ENCODE assay signal across 14 cellular contexts in the genomic region with DNA sequence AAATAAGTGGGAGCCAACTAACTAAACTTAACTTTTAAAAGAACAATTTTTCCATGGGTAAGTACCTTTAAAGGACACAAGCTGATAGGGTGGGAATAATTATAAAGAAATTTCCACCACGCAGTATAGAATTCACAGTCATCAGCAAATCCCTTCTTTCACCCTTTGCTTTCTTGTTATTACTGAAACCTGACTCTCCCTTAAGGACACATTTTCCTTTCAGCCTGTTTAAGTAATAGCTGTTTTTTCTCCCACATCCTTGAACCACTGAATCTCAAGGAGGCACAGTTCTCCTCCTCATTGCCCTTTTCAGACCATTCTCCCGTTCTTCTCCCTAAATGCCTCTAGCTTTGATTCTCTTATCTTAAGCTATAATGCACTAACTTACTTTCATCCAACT. TPM values are rescaled to one million over a fixed set of nuclear protein-coding genes. Genes with fewer than 3 reads are reported as not detected.
DNase-seq lines count a peak whose midpoint lies in the region; ATAC-seq, FAIRE-seq and TF ChIP-seq lines count a peak whose summit lies in the region.
"Had no signal": no experiment of that assay in that cellular context is flagged by ENCODE, and none has a peak within 500 bp of the region (broad histone marks: within the 10 kb centered on the region; RNA-seq: fewer than 3 reads in every experiment).

No MANE protein-coding gene starts in this region.

- TF ChIP-seq CTCF in WTC11 (IDR thresholded peaks at IDR 0.05): no peak
- TF ChIP-seq CTCF in chondrocyte (IDR thresholded peaks at IDR 0.05): no peak
- TF ChIP-seq CTCF in parathyroid adenoma (IDR thresholded peaks at IDR 0.05): no peak

- H3K27ac Mint-ChIP-seq in WTC11 (peak overlapping the region; percentile 4; the same call in 1 of the 2 replicates), chondrocyte (ENCODE audit: unreplicated experiment) (peak overlapping the region; percentile 84)

- H3K27ac ChIP-seq in parathyroid adenoma: no peak overlapping the region
- H3K27ac ChIP-seq: esophagus muscularis mucosa had no signal

- intact Hi-C loops in posterior vena cava (cut with DNase I): no loop called here

- no peaks in the 10 kb centered on the region for H3K36me3 ChIP-seq in parathyroid adenoma (ENCODE audit: control insufficient read depth, insufficient read depth, low read length)

- CTCF ChIA-PET in WTC11 (lab: Charles Lee): interaction anchor here (0.7 to 1.5 kb wide), 3 partner anchors 35 to 598 kb away, joined by 3 to 5 read pairs (median 4); no protein-coding TSS in a partner anchor

- H3K4me1 Mint-ChIP-seq in WTC11: peaks cover 3% of the 10 kb centered on the region; the same call in 1 of the 2 replicates
- H3K4me1 Mint-ChIP-seq in chondrocyte (ENCODE audit: low read depth): peaks cover 40% of the 10 kb centered on the region

- H3K79me2 ChIP-seq in parathyroid adenoma: peaks cover 2% of the 10 kb centered on the region

- POLR2A ChIA-PET in WTC11 (lab: Charles Lee): no interaction called here

- ATAC-seq in WTC11: no peak
- ATAC-seq: heart right ventricle had no signal

- no peak overlapping the region for H3K9ac ChIP-seq in parathyroid adenoma

- FAIRE-seq in GM19239 (lab: Jason Lieb, UNC): peak; percentile 61

- H3K36me3 Mint-ChIP-seq in WTC11 (peaks cover 14% of the 10 kb centered on the region), chondrocyte (ENCODE audit: low read depth) (peaks cover 11% of the 10 kb centered on the region)

- H3K27me3 ChIP-seq in parathyroid adenoma (ENCODE audit: control insufficient read depth, insufficient read depth, low read length): no peaks in the 10 kb centered on the region
- H3K27me3 ChIP-seq: esophagus muscularis mucosa, heart right ventricle had no signal

- H3K4me3 ChIP-seq in parathyroid adenoma (ENCODE audit: low read depth, low read length): no peak overlapping the region
- H3K4me3 ChIP-seq: esophagus muscularis mucosa, heart right ventricle had no signal

- H3K4me3 Mint-ChIP-seq in WTC11: no peak overlapping the region
- peak overlapping the region; percentile 27 for H3K4me3 Mint-ChIP-seq in chondrocyte (ENCODE audit: unreplicated experiment)

- H2AFZ ChIP-seq in parathyroid adenoma: no peak overlapping the region

- H3K27me3 Mint-ChIP-seq in WTC11 (ENCODE audit: low read depth): no peaks in the 10 kb centered on the region
- H3K27me3 Mint-ChIP-seq in chondrocyte (ENCODE audit: low read depth): no peaks in the 10 kb centered on the region

- H3K4me1 ChIP-seq in parathyroid adenoma: peaks cover 8% of the 10 kb centered on the region

- H3K4me2 ChIP-seq in parathyroid adenoma (ENCODE audit: low read length): peak overlapping the region; percentile 9

- H3K9me3 Mint-ChIP-seq in WTC11: no peaks in the 10 kb centered on the region
- peaks cover 6% of the 10 kb centered on the region for H3K9me3 Mint-ChIP-seq in chondrocyte (ENCODE audit: low read depth)

- H3K9me3 ChIP-seq in parathyroid adenoma (ENCODE audit: control insufficient read depth, low read length): no peaks in the 10 kb centered on the region
- H3K9me3 ChIP-seq: esophagus muscularis mucosa had no signal

- DNase-seq in GM19239 (ENCODE audit: insufficient read length, low spot score): no peak
- DNase-seq in WTC11 (ENCODE audit: low spot score): no peak
- DNase-seq in chondrocyte (ENCODE audit: low spot score): no peak
- no peak for DNase-seq in posterior vena cava (ENCODE audit: low spot score)
- no peak for DNase-seq in Ammon's horn (ENCODE audit: low spot score)
- no peak for DNase-seq in dedifferentiated amniotic fluid mesenchymal stem cell (ENCODE audit: extremely low spot score)
- DNase-seq in activated CD8-positive, alpha-beta memory T cell treated with anti-CD3 and anti-CD28 coated beads for 24 hours: no peak
- DNase-seq: DMS53, heart right ventricle, Kasumi-1, NCI-H1417, NCI-H2227 treated with DMSO at 0.1 percent for 48 hours had no signal

TF ChIP-seq in WTC11, 78 proteins besides CTCF, POLR2A, EP300 and RAD21:
- no peak for TF ChIP-seq PRDM15 (CRISPR knock-in tag; IDR thresholded peaks at IDR 0.05)
- TF ChIP-seq CREM (CRISPR knock-in tag; IDR thresholded peaks at IDR 0.05): no peak
- no peak for TF ChIP-seq FOXP1 (CRISPR knock-in tag; IDR thresholded peaks at IDR 0.05; ENCODE audit: borderline replicate concordance)
- no peak for TF ChIP-seq NFATC4 (CRISPR knock-in tag; IDR thresholded peaks at IDR 0.05)
- TF ChIP-seq MLX (CRISPR knock-in tag; IDR thresholded peaks at IDR 0.05): no peak
- no peak for TF ChIP-seq ZNF425 (CRISPR knock-in tag; conservative IDR thresholded peaks at IDR 0.05)

RNA-seq across cellular contexts. Expression of gene C5orf15, which starts 6.3 kb away (rescaled TPM):
- total RNA-seq in WTC11 (2021) (29.9 to 32.7 TPM (median 30.3 TPM) in 3 replicates), chondrocyte (41.7 to 63.7 TPM (median 44.4 TPM) in 3 replicates), posterior vena cava (10 to 100 TPM; 24.0 to 29.2 TPM)

RNA-seq across cellular contexts. Expression of gene VDAC1, which starts 42.6 kb away (rescaled TPM):
- total RNA-seq in WTC11 (2021): 266 to 274 TPM (median 268 TPM) in 3 replicates
- 138 to 173 TPM (median 143 TPM) in 3 replicates for total RNA-seq in chondrocyte
- total RNA-seq in posterior vena cava: 100 to 1,000 TPM; 104 to 105 TPM
